25 cellular contexts compared by ENCODE assay signal in genomic region chr2:198102841-198103240, GRCh38.
"Had no signal": no experiment of that assay in that cellular context is flagged by ENCODE, and none has a peak within 500 bp of the region (broad histone marks: within the 10 kb centered on the region; RNA-seq: fewer than 3 reads in every experiment).

No MANE protein-coding gene starts in this region.

- H3K27ac ChIP-seq: body of pancreas, KMS-11, Peyer's patch, RWPE1 had no signal

- H3K27ac Mint-ChIP-seq: activated CD8-positive, alpha-beta memory T cell treated with anti-CD3 and anti-CD28 coated beads, Interleukin-2, amount 10 ng/mL, durations not matched to agents 7 days and 5 days; activated naive CD4-positive, alpha-beta T cell treated with anti-CD3 and anti-CD28 coated beads, Interleukin-2, amount 50 U/mL, for 72 hours; activated naive CD8-positive, alpha-beta T cell treated with anti-CD3 and anti-CD28 coated beads, Interleukin-2, amount 50 U/mL, for 24 hours; activated T-cell treated with anti-CD3 and anti-CD28 coated beads, Interleukin-2, amount 50 U/mL, for 24 hours; activated T-helper 1 cell treated with anti-CD3 and anti-CD28 coated beads, Interleukin-12 subunit alpha, Interleukin-12 subunit beta, Interleukin-2, Interleukin-4 antibody, amounts not matched to agents 30 ng/mL and 10 ng/mL and 1 ng/mL, durations not matched to agents 14 hours and 24 hours and 36 hours; T-helper 1 cell treated with Interleukin-12 subunit alpha and Interleukin-12 subunit beta and Interleukin-4 antibody, amounts not matched to agents 30 μg/mL and 1 μg/mL, for 36 hours; WTC11 had no signal

- ATAC-seq: activated CD8-positive, alpha-beta memory T cell treated with anti-CD3 and anti-CD28 coated beads, Interleukin-2, amount 10 ng/mL, durations not matched to agents 7 days and 5 days; activated naive CD4-positive, alpha-beta T cell treated with anti-CD3 and anti-CD28 coated beads, Interleukin-2, amount 50 U/mL, for 72 hours; activated naive CD8-positive, alpha-beta T cell treated with anti-CD3 and anti-CD28 coated beads, Interleukin-2, amount 50 U/mL, for 24 hours; body of pancreas; WTC11 had no signal

- H3K9ac ChIP-seq: KMS-11 had no signal

- H3K9me3 ChIP-seq: ascending aorta, body of pancreas, Peyer's patch had no signal

- H3K27me3 ChIP-seq: ascending aorta, body of pancreas, Peyer's patch had no signal

- H3K4me3 ChIP-seq: ascending aorta, body of pancreas, Peyer's patch had no signal

- H3K36me3 ChIP-seq: ascending aorta, Peyer's patch had no signal

- H3K9me3 Mint-ChIP-seq: activated naive CD4-positive, alpha-beta T cell treated with anti-CD3 and anti-CD28 coated beads, Interleukin-2, amount 50 U/mL, for 72 hours; activated naive CD8-positive, alpha-beta T cell treated with anti-CD3 and anti-CD28 coated beads, Interleukin-2, amount 50 U/mL, for 24 hours; activated T-cell treated with anti-CD3 and anti-CD28 coated beads, Interleukin-2, amount 50 U/mL, for 24 hours; activated T-helper 1 cell treated with anti-CD3 and anti-CD28 coated beads, Interleukin-12 subunit alpha, Interleukin-12 subunit beta, Interleukin-2, Interleukin-4 antibody, amounts not matched to agents 30 ng/mL and 10 ng/mL and 1 ng/mL, durations not matched to agents 14 hours and 24 hours and 36 hours; T-helper 1 cell treated with Interleukin-12 subunit alpha and Interleukin-12 subunit beta and Interleukin-4 antibody, amounts not matched to agents 30 μg/mL and 1 μg/mL, for 36 hours; WTC11 had no signal

- DNase-seq: activated CD4-positive, alpha-beta T cell treated with anti-CD3 and anti-CD28 coated beads for 48 hours; activated CD4-positive, alpha-beta T cell treated with anti-CD3 and anti-CD28 coated beads, Interleukin-2, amount 50 U/mL, for 48 hours; activated CD4-positive, CD25-positive, alpha-beta regulatory T cell treated with anti-CD3 and anti-CD28 coated beads, Interleukin-2, amount 50 U/mL, for 72 hours; activated CD8-positive, alpha-beta memory T cell treated with anti-CD3 and anti-CD28 coated beads, Interleukin-2, amount 10 ng/mL, durations not matched to agents 7 days and 5 days; activated effector memory CD4-positive, alpha-beta T cell treated with Interleukin-2 at 50 U/mL for 16 hours; activated naive CD4-positive, alpha-beta T cell treated with Interleukin-2 at 50 U/mL for 16 hours; activated naive CD8-positive, alpha-beta T cell treated with anti-CD3 and anti-CD28 coated beads, Interleukin-2, amount 50 U/mL, for 24 hours; activated T-cell treated with anti-CD3 and anti-CD28 coated beads, Interleukin-2, amount 50 U/mL, for 24 hours; amniotic stem cell; body of pancreas; NCI-H1092; NCI-H1417; NCI-H1694 treated with DMSO at 0.1 percent for 48 hours; NCI-H2029 treated with DMSO at 0.1 percent for 48 hours; NCI-H510A treated with DMSO at 0.1 percent for 48 hours; NCI-H69; Peyer's patch; SHP77 treated with DMSO at 0.1 percent for 48 hours had no signal

- H3K27me3 Mint-ChIP-seq: activated CD8-positive, alpha-beta memory T cell treated with anti-CD3 and anti-CD28 coated beads, Interleukin-2, amount 10 ng/mL, durations not matched to agents 7 days and 5 days; activated naive CD8-positive, alpha-beta T cell treated with anti-CD3 and anti-CD28 coated beads, Interleukin-2, amount 50 U/mL, for 24 hours; activated T-cell treated with anti-CD3 and anti-CD28 coated beads, Interleukin-2, amount 50 U/mL, for 24 hours had no signal

- H3K4me1 ChIP-seq: body of pancreas, Peyer's patch had no signal

- H3K36me3 Mint-ChIP-seq: activated CD8-positive, alpha-beta memory T cell treated with anti-CD3 and anti-CD28 coated beads, Interleukin-2, amount 10 ng/mL, durations not matched to agents 7 days and 5 days; WTC11 had no signal

- H3K4me1 Mint-ChIP-seq: activated CD8-positive, alpha-beta memory T cell treated with anti-CD3 and anti-CD28 coated beads, Interleukin-2, amount 10 ng/mL, durations not matched to agents 7 days and 5 days had no signal

- H3K4me3 Mint-ChIP-seq: activated CD8-positive, alpha-beta memory T cell treated with anti-CD3 and anti-CD28 coated beads, Interleukin-2, amount 10 ng/mL, durations not matched to agents 7 days and 5 days; activated naive CD8-positive, alpha-beta T cell treated with anti-CD3 and anti-CD28 coated beads, Interleukin-2, amount 50 U/mL, for 24 hours; activated T-cell treated with anti-CD3 and anti-CD28 coated beads, Interleukin-2, amount 50 U/mL, for 24 hours; activated T-helper 1 cell treated with anti-CD3 and anti-CD28 coated beads, Interleukin-12 subunit alpha, Interleukin-12 subunit beta, Interleukin-2, Interleukin-4 antibody, amounts not matched to agents 30 ng/mL and 10 ng/mL and 1 ng/mL, durations not matched to agents 14 hours and 24 hours and 36 hours; T-helper 1 cell treated with Interleukin-12 subunit alpha and Interleukin-12 subunit beta and Interleukin-4 antibody, amounts not matched to agents 30 μg/mL and 1 μg/mL, for 36 hours; WTC11 had no signal

- H3K4me2 ChIP-seq: KMS-11 had no signal
